In genomic region chr10:15255961-15256360, GRCh38 we compare ENCODE assay signal across 19 cellular contexts.
DNase-seq lines count a peak whose midpoint lies in the region; ATAC-seq and FAIRE-seq lines count a peak whose summit lies in the region.
"Had no signal": no experiment of that assay in that cellular context is flagged by ENCODE, and none has a peak within 500 bp of the region (broad histone marks: within the 10 kb centered on the region; RNA-seq: fewer than 3 reads in every experiment).

No MANE protein-coding gene starts in this region.

- FAIRE-seq in RCC 7860 (lab: Jason Lieb, UNC) = no peak

- H2AK5ac ChIP-seq in mesendoderm (ENCODE audit: low read length) = no peak overlapping the region

- H3K27ac ChIP-seq in BLaER1 = peak overlapping the region; percentile 40; the same call in 1 of the 2 replicates
- H3K27ac ChIP-seq in angular gyrus (ENCODE audit: low read depth, low read length) = peak overlapping the region; percentile 93
- H3K27ac ChIP-seq in mesendoderm (ENCODE audit: low read depth, low read length) = peak overlapping the region; percentile 77
- H3K27ac ChIP-seq: 22Rv1, RWPE1 had no signal

- H3K4me2 ChIP-seq in BLaER1 (peak overlapping the region; percentile 91), mesendoderm (ENCODE audit: low read length) (no peak overlapping the region)

- ATAC-seq in HG02642 (IDR thresholded peaks at IDR 0.05; ENCODE audit: poor library complexity, unreplicated experiment) = no peak
- ATAC-seq: CD8-positive, alpha-beta T cell; SK-N-SH treated with all-trans-retinoic acid at 6 μM for 48 hours had no signal

- peaks cover 18% of the 10 kb centered on the region for H3K36me3 ChIP-seq in BLaER1
- H3K36me3 ChIP-seq in H7 (replicated peaks; ENCODE audit: control insufficient read depth, insufficient read depth, low read length) = no peaks in the 10 kb centered on the region
- no peaks in the 10 kb centered on the region for H3K36me3 ChIP-seq in mesendoderm (ENCODE audit: control insufficient read depth, insufficient read depth, low read length)

- H3K4me1 ChIP-seq in BLaER1 = peaks cover 59% of the 10 kb centered on the region
- peaks cover 17% of the 10 kb centered on the region for H3K4me1 ChIP-seq in mesendoderm (ENCODE audit: control insufficient read depth, low read depth, low read length)

- H3K4me3 ChIP-seq in BLaER1 (no peak overlapping the region), H7 (ENCODE audit: insufficient read depth, low read depth, low read length) (no peak overlapping the region), mesendoderm (ENCODE audit: low read length) (no peak overlapping the region)

- no peaks in the 10 kb centered on the region for H3K9me3 ChIP-seq in BLaER1

- H3K23ac ChIP-seq in mesendoderm (ENCODE audit: low read length) = no peak overlapping the region

- H4K8ac ChIP-seq in mesendoderm (ENCODE audit: low read depth, low read length) = no peak overlapping the region

- H3K27me3 ChIP-seq in BLaER1 = no peaks in the 10 kb centered on the region
- H3K27me3 ChIP-seq in H7 (ENCODE audit: control insufficient read depth, insufficient read depth, low read length) = no peaks in the 10 kb centered on the region
- H3K27me3 ChIP-seq in mesendoderm (ENCODE audit: insufficient read depth, low read length, poor library complexity) = no peaks in the 10 kb centered on the region

- DNase-seq in H7 = peak; percentile 51
- DNase-seq in mesendoderm = peak; percentile 82
- DNase-seq in RPMI8226 = no peak
- DNase-seq in activated CD4-positive, alpha-beta T cell treated with anti-CD3 and anti-CD28 coated beads, Interleukin-2, amount 50 U/mL, for 4 hours = no peak
- DNase-seq in RCC 7860 (ENCODE audit: low spot score) = no peak
- DNase-seq: CD8-positive, alpha-beta T cell; DMS79; HCEC 1CT; NCI-H1105 treated with DMSO at 0.1 percent for 48 hours; NCI-H1694; NCI-H2081 treated with DMSO at 0.1 percent for 48 hours; NCI-H774; SIG-M5 had no signal

- H3K79me1 ChIP-seq in mesendoderm (ENCODE audit: low read length) = peaks cover 9% of the 10 kb centered on the region

- peaks cover 2% of the 10 kb centered on the region for H3K79me2 ChIP-seq in mesendoderm (ENCODE audit: control insufficient read depth, insufficient read depth, low read length)

- 0 out of 2 replicates have a peak overlapping the region, but pooled peaks have one; percentile 27 for H3K9ac ChIP-seq in BLaER1
- no peak overlapping the region for H3K9ac ChIP-seq in mesendoderm (ENCODE audit: low read length)

- H3K18ac ChIP-seq in mesendoderm (ENCODE audit: low read length) = peak overlapping the region; percentile 29

- H4K20me1 ChIP-seq in BLaER1 = no peaks in the 10 kb centered on the region

- H3K56ac ChIP-seq in mesendoderm (ENCODE audit: low read length) = peak overlapping the region; percentile 19

- no peak overlapping the region for H4K5ac ChIP-seq in mesendoderm (ENCODE audit: low read length)

- H2BK120ac ChIP-seq in mesendoderm (ENCODE audit: low read depth, low read length) = no peak overlapping the region

- H3K4ac ChIP-seq in mesendoderm (ENCODE audit: low read depth, low read length) = no peak overlapping the region

- WGBS in mesendoderm (ENCODE audit: extremely low coverage, insufficient coverage, low lambda C conversion rate) = no CpG with 5 or more reads among the region's 6 CpGs

- no peak overlapping the region for H2BK15ac ChIP-seq in mesendoderm (replicated peaks; ENCODE audit: low read depth)

- no peak overlapping the region for H2BK5ac ChIP-seq in mesendoderm (ENCODE audit: low read length)

Comparison
In these comparisons a context has a peak if more than half of its experiments do, and no peak if none do; other contexts are left out.
1. H3K27ac ChIP-seq: peak in every context shown above with its lines; median percentile 93 in angular gyrus; 77 in mesendoderm; 40 in BLaER1.
2. DNase-seq: peak in H7 (single experiment) and mesendoderm (single experiment); none in RPMI8226 (single experiment), activated CD4-positive, alpha-beta T cell treated with anti-CD3 and anti-CD28 coated beads, Interleukin-2, amount 50 U/mL, for 4 hours (0 of 2) and RCC 7860 (single experiment).